8 cellular contexts compared by ENCODE assay signal in genomic region chr3:141486416-141486734, GRCh38. TPM values are rescaled to one million over a fixed set of nuclear protein-coding genes. Genes with fewer than 3 reads are reported as not detected.
A peak's percentile ranks its signal among the peaks of the same experiment; 100 is the strongest.
DNase-seq lines count a peak whose midpoint lies in the region; ATAC-seq and TF ChIP-seq lines count a peak whose summit lies in the region.

No MANE protein-coding gene starts in this region.

- POLR2A ChIA-PET in PC-3 (lab: Charles Lee; ENCODE audit: unreplicated experiment): no interaction called here

- H3K27me3 Mint-ChIP-seq in endothelial cell (ENCODE audit: unreplicated experiment): peaks cover 19% of the 10 kb centered on the region

- H3K27me3 ChIP-seq in PC-3 (ENCODE audit: low read length) (no peaks in the 10 kb centered on the region), osteoblast (ENCODE audit: insufficient read depth, low read length) (no peaks in the 10 kb centered on the region)

- intact Hi-C loops in PC-3 (cut with micrococcal nuclease): loop anchor here (5.0 kb wide), 1 partner anchor 51 kb away; no protein-coding TSS in a partner anchor

- H3K79me2 ChIP-seq in PC-3 (ENCODE audit: low read length) (peaks cover 36% of the 10 kb centered on the region), osteoblast (ENCODE audit: insufficient read depth, low read length) (peaks cover 41% of the 10 kb centered on the region)

- H4K20me1 ChIP-seq in PC-3 (ENCODE audit: low read length) (peaks cover 13% of the 10 kb centered on the region), osteoblast (ENCODE audit: insufficient read depth, low read length) (peaks cover 36% of the 10 kb centered on the region)

- no TSS peak for BruUV-seq in PC-3 (replicated peaks; lab: Mats Ljungman, UMichigan)

- H3K36me3 Mint-ChIP-seq in endothelial cell (ENCODE audit: low read depth, unreplicated experiment): peaks cover 4% of the 10 kb centered on the region

- H3K4me1 ChIP-seq in PC-3 (ENCODE audit: insufficient read depth, low read length) (peaks cover 23% of the 10 kb centered on the region), osteoblast (ENCODE audit: insufficient read depth, low read length) (peaks cover 35% of the 10 kb centered on the region)

- peak; percentile 2 for ATAC-seq in PC-3
- no peak for ATAC-seq in GM19395 (IDR thresholded peaks at IDR 0.05; ENCODE audit: unreplicated experiment)

- peaks cover 33% of the 10 kb centered on the region for H3K4me1 Mint-ChIP-seq in endothelial cell (ENCODE audit: unreplicated experiment)

- H3K27ac ChIP-seq in PC-3 (ENCODE audit: low read length) (peak overlapping the region; percentile 75), osteoblast (ENCODE audit: low read depth, low read length) (peak overlapping the region; percentile 83)

- H3K9ac ChIP-seq in PC-3 (ENCODE audit: low read length): peak overlapping the region; percentile 53

- TF ChIP-seq CTCF in PC-3 (conservative IDR thresholded peaks at IDR 0.05; ENCODE audit: low read depth, low read length): no peak
- TF ChIP-seq CTCF in endothelial cell (IDR thresholded peaks at IDR 0.05; ENCODE audit: unreplicated experiment): no peak
- no peak for TF ChIP-seq CTCF in osteoblast (IDR thresholded peaks at IDR 0.05; ENCODE audit: extremely low read depth, low read depth, low read length)

- peak overlapping the region; percentile 79 for H3K27ac Mint-ChIP-seq in endothelial cell (ENCODE audit: unreplicated experiment)

- peak overlapping the region; percentile 96 for H3K4me2 ChIP-seq in PC-3 (ENCODE audit: low read length)
- H3K4me2 ChIP-seq in osteoblast (ENCODE audit: insufficient read depth, low read length): peak overlapping the region; percentile 77

- peaks cover 5% of the 10 kb centered on the region for H3F3A ChIP-seq in PC-3 (ENCODE audit: low read length, unreplicated experiment)

- CTCF ChIA-PET in PC-3 (lab: Charles Lee): no interaction called here

- H3K4me3 Mint-ChIP-seq in endothelial cell (ENCODE audit: unreplicated experiment): peak overlapping the region; percentile 91

- H3K9me3 ChIP-seq in PC-3 (ENCODE audit: low read length) (no peaks in the 10 kb centered on the region), osteoblast (ENCODE audit: low read depth, low read length) (no peaks in the 10 kb centered on the region)

- H3K36me3 ChIP-seq in PC-3 (ENCODE audit: low read depth, low read length) (no peaks in the 10 kb centered on the region), osteoblast (ENCODE audit: insufficient read depth, low read length) (no peaks in the 10 kb centered on the region)

- H3K9me2 ChIP-seq in PC-3 (replicated peaks; ENCODE audit: low read length): no peaks in the 10 kb centered on the region

- H2AFZ ChIP-seq in PC-3 (ENCODE audit: low read length) (peak overlapping the region; percentile 98), osteoblast (ENCODE audit: low read length) (peak overlapping the region; percentile 63)

- DNase-seq in ELF-1 (ENCODE audit: low read depth, low spot score) (peak; percentile 63), PC-3 (peak; percentile 51), endothelial cell (ENCODE audit: low spot score) (no peak), osteoblast (ENCODE audit: insufficient read length, low spot score, missing footprints) (no peak), NCI-H526 treated with DMSO at 0.1 percent for 48 hours (lab: John Stamatoyannopoulos, UW) (no peak), NCI-H526 (lab: John Stamatoyannopoulos, UW) (no peak), MV-4-11 (lab: John Stamatoyannopoulos, UW) (no peak)

- H3K4me3 ChIP-seq in PC-3 (ENCODE audit: low read length): peak overlapping the region; percentile 77
- peak overlapping the region; percentile 69 for H3K4me3 ChIP-seq in osteoblast (ENCODE audit: insufficient read depth, low read length)

- H3K9me3 Mint-ChIP-seq in endothelial cell (ENCODE audit: unreplicated experiment): no peaks in the 10 kb centered on the region

RNA-seq across cellular contexts. Expression of gene RASA2, which starts 0.5 kb away (rescaled TPM):
- total RNA-seq in PC-3 (2014; rRNA removed) (3.7 and 4.0 TPM in 2 replicates), endothelial cell (ENCODE audit: unreplicated experiment) (32.5 TPM), osteoblast (20.0 and 21.7 TPM in 2 replicates)

Comparison
In these comparisons a context has a peak if more than half of its experiments do, and no peak if none do; other contexts are left out.
1. DNase-seq: peak in ELF-1 (single experiment) and PC-3 (single experiment); none in endothelial cell (single experiment), osteoblast (single experiment), NCI-H526 treated with DMSO at 0.1 percent for 48 hours (single experiment), NCI-H526 (0 of 2) and MV-4-11 (single experiment).